ENCODE assay signal across 1 cellular context in the genomic region with DNA sequence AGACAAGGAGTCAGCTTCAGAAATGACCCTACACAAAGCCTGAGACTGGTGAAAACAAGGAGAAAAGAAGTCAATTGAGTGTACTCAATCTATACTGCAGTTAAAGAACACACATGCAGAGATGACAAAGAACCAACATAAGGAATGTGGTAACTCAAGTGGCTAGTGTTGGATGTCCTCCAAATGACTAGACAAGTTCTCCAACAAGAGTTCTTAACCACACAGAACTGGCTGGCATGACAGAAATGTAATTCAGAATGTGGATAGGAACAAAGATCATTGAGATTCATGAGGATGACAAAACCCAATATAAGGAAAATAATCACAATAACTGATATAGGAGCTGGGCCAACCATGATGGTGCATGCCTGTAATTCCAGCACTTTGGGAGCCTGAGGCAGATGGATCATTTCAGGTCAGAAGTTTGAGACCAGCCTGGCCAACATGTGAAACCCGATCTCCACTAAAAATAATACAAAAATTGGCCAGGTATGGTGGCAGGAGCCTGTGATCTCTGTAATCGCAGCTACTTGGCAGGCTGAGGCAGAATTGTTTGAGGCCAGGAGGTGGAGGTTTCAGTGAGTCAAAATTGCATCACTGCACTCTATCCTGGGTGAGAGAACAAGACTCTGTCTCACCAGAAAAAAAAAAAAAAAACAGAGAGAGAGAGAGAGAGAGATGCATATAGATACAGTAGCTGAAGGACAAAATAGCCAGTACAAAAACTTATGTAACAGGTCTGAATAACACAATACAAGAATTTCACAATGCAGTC.
TF ChIP-seq lines count a peak whose summit lies in the region.

No MANE protein-coding gene starts in this region.

TF ChIP-seq in endothelial cell of umbilical vein, 7 proteins besides CTCF, POLR2A, EP300 and RAD21 (continued from another document):
- TF ChIP-seq FOS (IDR thresholded peaks at IDR 0.05; ENCODE audit: borderline replicate concordance, insufficient read depth, low read length): no peak
- TF ChIP-seq POLR2AphosphoS5 (IDR thresholded peaks at IDR 0.05; ENCODE audit: insufficient read depth, low read depth, low read length): no peak
- TF ChIP-seq JUN (IDR thresholded peaks at IDR 0.05; ENCODE audit: borderline replicate concordance, insufficient read depth, insufficient read length, low read depth): no peak
- no peak for TF ChIP-seq GATA2 (IDR thresholded peaks at IDR 0.05; ENCODE audit: insufficient read depth, insufficient read length, low read depth, low read length)
- TF ChIP-seq MYC (IDR thresholded peaks at IDR 0.05; ENCODE audit: low read depth, low read length): no peak
TF ChIP-seq in endothelial cell of umbilical vein: peak in this region for 0.
